9 cellular contexts compared by ENCODE assay signal in the genomic region with DNA sequence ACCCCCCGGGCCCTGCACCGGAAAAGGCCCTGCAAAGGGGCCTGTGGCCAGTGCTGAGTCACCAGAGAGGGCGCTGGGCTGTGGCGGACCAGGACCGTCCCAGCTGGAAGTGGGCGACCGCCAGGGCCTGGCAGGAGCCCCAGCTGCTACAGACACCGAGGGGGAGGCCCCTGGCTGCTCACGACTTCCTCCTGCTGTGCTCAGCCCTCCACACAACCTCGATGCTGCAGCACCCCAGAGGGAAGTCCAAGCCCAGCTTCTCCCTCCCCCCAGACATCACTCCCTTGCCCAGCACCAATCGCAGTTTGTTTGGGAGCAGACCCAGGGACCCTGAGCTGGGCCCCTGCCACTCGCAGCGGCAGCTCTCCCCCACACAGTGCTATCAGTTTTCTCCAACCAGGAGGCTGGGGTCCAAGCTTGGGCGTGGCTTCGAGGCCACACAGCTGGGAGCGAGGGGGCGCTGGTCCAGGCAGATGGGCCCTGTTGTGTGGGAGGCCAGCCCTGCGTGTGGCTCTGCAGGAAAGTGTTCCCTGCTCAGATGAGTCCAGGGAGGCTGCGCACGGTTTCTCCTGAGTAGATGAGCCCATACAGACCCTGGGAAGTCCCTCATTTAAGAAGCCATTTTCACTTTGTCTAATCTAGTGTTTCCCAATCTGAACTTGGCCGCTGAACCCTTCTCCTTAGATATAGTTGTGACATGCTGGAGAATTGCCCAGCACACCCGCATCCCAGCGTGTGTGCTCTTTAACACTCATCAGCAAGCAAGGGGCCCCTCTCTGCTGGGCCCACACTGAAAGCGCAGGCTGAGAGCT. TPM values are rescaled to one million over a fixed set of nuclear protein-coding genes. Genes with fewer than 3 reads are reported as not detected.
A peak's percentile ranks its signal among the peaks of the same experiment; 100 is the strongest.
DNase-seq lines count a peak whose midpoint lies in the region; ATAC-seq, FAIRE-seq and TF ChIP-seq lines count a peak whose summit lies in the region.
"Had no signal": no experiment of that assay in that cellular context is flagged by ENCODE, and none has a peak within 500 bp of the region (broad histone marks: within the 10 kb centered on the region; RNA-seq: fewer than 3 reads in every experiment).

No MANE protein-coding gene starts in this region.

- H3K9me3 ChIP-seq in BE2C: no peaks in the 10 kb centered on the region

- H3K27ac ChIP-seq in angular gyrus (ENCODE audit: low read depth, low read length): peak overlapping the region; percentile 94
- H3K27ac ChIP-seq: PC-9 had no signal

- TF ChIP-seq CTCF in BE2C (IDR thresholded peaks at IDR 0.05; ENCODE audit: low read depth, low read length): peak; percentile 51

- DNase-seq in BE2C: peak; percentile 95
- peak; percentile 96 for DNase-seq in RPMI7951 (ENCODE audit: low read depth)
- peak; percentile 94 for DNase-seq in hepatic stellate cell (ENCODE audit: low spot score)
- DNase-seq in putamen (ENCODE audit: low spot score): peak; percentile 71
- no peak for DNase-seq in HTR-8/SVneo (ENCODE audit: insufficient read length, low spot score)

- H3K4me1 ChIP-seq in BE2C: peaks cover 44% of the 10 kb centered on the region

- peak overlapping the region; percentile 40 for H3K4me3 ChIP-seq in BE2C (ENCODE audit: low read depth, low read length)
- H3K4me3 ChIP-seq: PC-9 had no signal

- no peak for FAIRE-seq in HTR-8/SVneo (lab: Jason Lieb, UNC)

- H3K36me3 ChIP-seq in BE2C: no peaks in the 10 kb centered on the region; the same call in 1 of the 2 replicates

- ATAC-seq in GM19035 (IDR thresholded peaks at IDR 0.05; ENCODE audit: unreplicated experiment) (peak; percentile 49), HG03108 (IDR thresholded peaks at IDR 0.05; ENCODE audit: unreplicated experiment) (peak; percentile 43)

- H3K27me3 ChIP-seq in BE2C: no peaks in the 10 kb centered on the region

RNA-seq across cellular contexts. Expression of a gene that starts 5.6 kb away (rescaled TPM):
- polyA plus RNA-seq in BE2C (2012; ENCODE audit: insufficient read depth, insufficient read length, low read depth): 28.4 TPM
- 11.3 and 19.9 TPM in 2 replicates for total RNA-seq in RPMI7951 (2014; rRNA removed; shearing (Covaris generic))

RNA-seq across cellular contexts. Expression of a gene that starts 24.6 kb away (rescaled TPM):
- polyA plus RNA-seq in BE2C (2012; ENCODE audit: insufficient read depth, insufficient read length, low read depth): 229 TPM
- 14.5 and 16.6 TPM in 2 replicates for total RNA-seq in RPMI7951 (2014; rRNA removed; shearing (Covaris generic))

RNA-seq across cellular contexts. Expression of a gene that starts 25.3 kb away (rescaled TPM):
- polyA plus RNA-seq in BE2C (2012; ENCODE audit: insufficient read depth, insufficient read length, low read depth): 131 TPM
- 29.7 and 31.3 TPM in 2 replicates for total RNA-seq in RPMI7951 (2014; rRNA removed; shearing (Covaris generic))

RNA-seq across cellular contexts. Expression of a gene that starts 41.5 kb away (rescaled TPM):
- polyA plus RNA-seq in BE2C (2012; ENCODE audit: insufficient read depth, insufficient read length, low read depth): 282 TPM
- 7,179 and 7,611 TPM in 2 replicates for total RNA-seq in RPMI7951 (2014; rRNA removed; shearing (Covaris generic))

RNA-seq across cellular contexts. Expression of a gene that starts 52.2 kb away (rescaled TPM):
- 47.3 TPM for polyA plus RNA-seq in BE2C (2012; ENCODE audit: insufficient read depth, insufficient read length, low read depth)
- total RNA-seq in RPMI7951 (2014; rRNA removed; shearing (Covaris generic)): 28.8 and 39.6 TPM in 2 replicates
